ENCODE assay signal across 1 cellular context in the genomic region with DNA sequence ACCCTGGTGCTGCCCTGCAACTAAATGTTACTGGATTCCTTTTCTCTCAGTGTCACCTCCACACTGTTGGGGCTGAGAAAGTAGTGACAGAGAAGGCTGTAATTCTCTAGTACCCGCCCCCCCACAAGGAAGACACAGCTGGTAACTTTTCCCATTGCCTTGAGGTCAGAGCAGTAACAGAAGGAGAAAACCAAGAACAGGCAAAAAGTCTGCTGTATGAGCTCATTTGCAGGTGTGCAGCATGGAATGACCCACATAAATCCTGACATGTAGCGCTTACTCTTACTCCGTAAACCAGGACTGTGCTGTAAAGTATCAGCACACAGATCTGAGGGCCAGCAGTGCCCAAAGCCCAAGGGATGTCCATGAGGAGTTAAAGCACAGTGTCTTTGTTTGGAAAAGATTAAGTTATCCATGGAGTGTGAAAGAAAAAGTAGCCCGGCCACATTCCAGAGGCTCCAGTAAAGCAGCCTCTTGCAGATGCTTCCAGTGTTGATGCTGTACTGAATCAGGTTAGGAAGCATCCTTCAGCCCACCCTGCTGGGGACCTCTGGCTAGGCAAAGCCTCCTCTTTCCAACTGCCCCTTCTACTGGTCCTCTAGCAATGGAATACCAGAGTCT.
TF ChIP-seq lines count a peak whose summit lies in the region.

No MANE protein-coding gene starts in this region.

TF ChIP-seq in GM23338, 12 proteins besides CTCF, POLR2A, EP300 and RAD21 (continued from another document):
- TF ChIP-seq ZNF462 (CRISPR knock-in tag; IDR thresholded peaks at IDR 0.05): no peak; the same call in 1 of the 2 replicates
- no peak for TF ChIP-seq NANOG (IDR thresholded peaks at IDR 0.05; ENCODE audit: borderline replicate concordance)
- no peak for TF ChIP-seq ZNF331 (CRISPR knock-in tag; IDR thresholded peaks at IDR 0.05; ENCODE audit: low read depth)
- no peak for TF ChIP-seq STAT1 (IDR thresholded peaks at IDR 0.05; ENCODE audit: unreplicated experiment)
- no peak for TF ChIP-seq JUNB (IDR thresholded peaks at IDR 0.05; ENCODE audit: unreplicated experiment)
- TF ChIP-seq CREB1 (CRISPR knock-in tag; IDR thresholded peaks at IDR 0.05; ENCODE audit: low read depth): no peak
- no peak for TF ChIP-seq ETS1 (IDR thresholded peaks at IDR 0.05)
- no peak for TF ChIP-seq EZH2phosphoT487 (IDR thresholded peaks at IDR 0.05; ENCODE audit: unreplicated experiment)
